In the genomic region with DNA sequence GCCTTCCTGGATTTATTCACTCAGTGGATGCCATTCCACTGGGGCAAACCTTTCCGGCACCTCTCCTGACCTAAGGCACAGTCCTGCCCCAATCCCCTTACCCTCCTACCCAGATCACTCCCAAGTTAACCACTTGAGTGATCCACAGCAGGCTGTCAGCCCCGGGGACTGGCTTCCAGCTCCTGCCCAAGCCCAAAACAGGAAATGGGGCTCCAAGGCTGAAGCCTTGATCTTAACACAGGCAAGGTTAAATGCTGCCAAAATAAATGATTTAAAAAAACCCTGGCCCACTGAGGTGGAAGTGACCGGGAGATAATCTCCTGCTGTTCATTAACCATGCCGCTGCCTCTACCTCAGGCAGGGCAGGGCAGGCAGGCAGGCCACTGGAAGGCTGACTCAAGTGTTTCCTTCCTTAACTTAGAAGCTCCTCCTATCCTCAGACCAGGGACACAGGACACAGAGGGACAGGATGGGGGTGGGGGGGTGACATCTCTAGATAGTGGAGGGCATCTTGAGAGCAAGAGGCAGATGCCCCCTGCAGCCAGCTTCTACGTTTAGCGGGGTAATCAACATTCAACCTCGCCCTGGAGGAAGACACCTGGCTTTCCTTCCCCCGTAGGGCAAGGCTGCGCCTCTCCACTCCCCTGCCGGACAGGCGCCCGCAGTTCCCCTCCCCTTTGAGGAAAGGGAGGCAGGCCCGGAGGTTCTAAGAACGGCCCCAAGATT, we compare ENCODE assay signal across 8 cellular contexts. TPM values are rescaled to one million over a fixed set of nuclear protein-coding genes. Genes with fewer than 3 reads are reported as not detected.
DNase-seq lines count a peak whose midpoint lies in the region; ATAC-seq and TF ChIP-seq lines count a peak whose summit lies in the region.

No MANE protein-coding gene starts in this region.

- TF ChIP-seq POLR2A in suprapubic skin (IDR thresholded peaks at IDR 0.05) = no peak

- no peaks in the 10 kb centered on the region for H3K27me3 Mint-ChIP-seq in chondrocyte (ENCODE audit: low read depth)

- peak overlapping the region; percentile 96 for H3K27ac Mint-ChIP-seq in chondrocyte (ENCODE audit: unreplicated experiment)

- H3K27ac ChIP-seq in RWPE2 (ENCODE audit: poor library complexity, severe bottlenecking) (peak overlapping the region; percentile 82), liver (ENCODE audit: low read depth in 1 of 2, low read length in 2 of 2) (peak overlapping the region; percentile 15 to 64), suprapubic skin (peak overlapping the region; percentile 89)

- 59% methylated on average over 14 of the region's 14 CpGs for WGBS in liver
- 8% methylated on average over 14 of the region's 14 CpGs for WGBS in suprapubic skin

- peak overlapping the region; percentile 90 for H3K4me3 Mint-ChIP-seq in chondrocyte (ENCODE audit: unreplicated experiment)

- no peaks in the 10 kb centered on the region for H3K36me3 Mint-ChIP-seq in chondrocyte (ENCODE audit: low read depth)

- H3K4me1 Mint-ChIP-seq in chondrocyte (ENCODE audit: low read depth) = peaks cover 45% of the 10 kb centered on the region

- H3K9me3 ChIP-seq in RWPE2 (ENCODE audit: severe bottlenecking) (no peaks in the 10 kb centered on the region), liver (ENCODE audit: control insufficient read depth in 4 of 4, low read length in 3 of 4) (no peaks in the 10 kb centered on the region), suprapubic skin (no peaks in the 10 kb centered on the region)

- TF ChIP-seq RAD21 in liver (IDR thresholded peaks at IDR 0.05) = no peak

- no peaks in the 10 kb centered on the region for H3K9me3 Mint-ChIP-seq in chondrocyte (ENCODE audit: low read depth)

- TF ChIP-seq EP300 in suprapubic skin (IDR thresholded peaks at IDR 0.05) = no peak

- H3K4me1 ChIP-seq in RWPE2 (ENCODE audit: insufficient read depth, poor library complexity, severe bottlenecking) = peaks cover 9% of the 10 kb centered on the region
- H3K4me1 ChIP-seq in liver (ENCODE audit: control insufficient read depth in 4 of 4, insufficient read depth in 4 of 4, low read length in 3 of 4) = peaks cover 2 to 13% (median 11%) of the 10 kb centered on the region in 4 donors
- peaks cover 59% of the 10 kb centered on the region for H3K4me1 ChIP-seq in suprapubic skin

- ATAC-seq in RWPE2 (ENCODE audit: low read depth) = peak; percentile 69
- ATAC-seq in HG03097 (IDR thresholded peaks at IDR 0.05; ENCODE audit: low FRiP score, unreplicated experiment) = no peak
- no peak for ATAC-seq in GM21528 (IDR thresholded peaks at IDR 0.05; ENCODE audit: low FRiP score, unreplicated experiment)

- peak overlapping the region in 1 of 2 donors; percentile 47 for H3K9ac ChIP-seq in liver (ENCODE audit: low read depth in 1 of 2, low read length in 2 of 2)

- no peaks in the 10 kb centered on the region for H3K27me3 ChIP-seq in RWPE2 (ENCODE audit: insufficient read depth, poor library complexity, severe bottlenecking)
- H3K27me3 ChIP-seq in liver (ENCODE audit: control insufficient read depth in 4 of 4, insufficient read depth in 4 of 4, low read length in 3 of 4) = no peaks in the 10 kb centered on the region
- no peaks in the 10 kb centered on the region for H3K27me3 ChIP-seq in suprapubic skin

- peak overlapping the region; percentile 86 for H3K4me3 ChIP-seq in RWPE2 (ENCODE audit: severe bottlenecking)
- H3K4me3 ChIP-seq in liver (ENCODE audit: low read depth in 1 of 3, low read length in 3 of 3) = peak overlapping the region in 2 of 3 donors; percentile 56 to 87
- peak overlapping the region; percentile 90 for H3K4me3 ChIP-seq in suprapubic skin

- TF ChIP-seq CTCF in RWPE2 (IDR thresholded peaks at IDR 0.05; ENCODE audit: poor library complexity, severe bottlenecking) (no peak), chondrocyte (IDR thresholded peaks at IDR 0.05) (no peak), liver (IDR thresholded peaks at IDR 0.05; ENCODE audit: low read depth, low read length, missing input control) (no peak), suprapubic skin (IDR thresholded peaks at IDR 0.05) (no peak)

- H3K36me3 ChIP-seq in RWPE2 (ENCODE audit: low read depth) = no peaks in the 10 kb centered on the region
- H3K36me3 ChIP-seq in liver (ENCODE audit: control insufficient read depth in 4 of 4, insufficient read depth in 3 of 4, low read depth in 1 of 4, low read length in 3 of 4) = no peaks in the 10 kb centered on the region
- no peaks in the 10 kb centered on the region for H3K36me3 ChIP-seq in suprapubic skin

- DNase-seq in NCI-H524 (lab: John Stamatoyannopoulos, UW) (peak; percentile 23 to 49), NCI-H524 treated with DMSO at 0.1 percent for 48 hours (lab: John Stamatoyannopoulos, UW) (no peak), RWPE2 (ENCODE audit: low spot score) (no peak), chondrocyte (ENCODE audit: low spot score) (no peak), suprapubic skin (ENCODE audit: low spot score in 2 of 2) (peak in 1 of 2 donors; percentile 68)

TF ChIP-seq in liver, 16 proteins besides CTCF, POLR2A, EP300 and RAD21:
- no peak for TF ChIP-seq FOXA2 (IDR thresholded peaks at IDR 0.05)
- peak; percentile 56 for TF ChIP-seq NR2F2 (IDR thresholded peaks at IDR 0.05)

RNA-seq across cellular contexts. Expression of gene RAB11FIP5, which starts 1.3 kb away (rescaled TPM):
- total RNA-seq in chondrocyte (39.8 to 54.7 TPM (median 53.1 TPM) in 3 replicates), liver (1 to 10 TPM; 2.8 to 8.1 TPM), suprapubic skin (10 to 100 TPM; 24.9 to 39.5 (median 29.1) TPM)
- 1 to 10 TPM; 4.1 to 6.8 TPM for polyA plus RNA-seq in liver

RNA-seq across cellular contexts. Expression of gene SFXN5, which starts 40.0 kb away (rescaled TPM):
- total RNA-seq in chondrocyte = 10.6 to 18.1 TPM (median 13.5 TPM) in 3 replicates
- 10 to 100 TPM; 23.3 to 58.2 TPM for total RNA-seq in liver
- 10 to 100 TPM; 23.9 to 35.1 TPM for polyA plus RNA-seq in liver
- total RNA-seq in suprapubic skin = 10 to 100 TPM; 11.9 to 25.7 (median 18.8) TPM

Comparison
In these comparisons a context has a peak if more than half of its experiments do, and no peak if none do; other contexts are left out.
1. DNase-seq: peak in NCI-H524 (2 of 2); none in NCI-H524 treated with DMSO at 0.1 percent for 48 hours (single experiment), RWPE2 (single experiment) and chondrocyte (single experiment).
2. Peak in every context shown above with its lines, with median percentiles within 50 percentile points of each other: H3K27ac ChIP-seq and H3K4me3 ChIP-seq.